In genomic region chr9:33840381-33840780, GRCh38 we compare ENCODE assay signal across 1 cellular context.
TF ChIP-seq lines count a peak whose summit lies in the region.

No MANE protein-coding gene starts in this region.

TF ChIP-seq in endothelial cell of umbilical vein, 7 proteins besides CTCF, POLR2A, EP300 and RAD21:
- TF ChIP-seq POLR2AphosphoS5 (IDR thresholded peaks at IDR 0.05; ENCODE audit: insufficient read depth, low read depth, low read length) (no peak), GATA2 (IDR thresholded peaks at IDR 0.05; ENCODE audit: insufficient read depth, insufficient read length, low read depth, low read length) (no peak), FOS (IDR thresholded peaks at IDR 0.05; ENCODE audit: borderline replicate concordance, insufficient read depth, low read length) (no peak), MAX (IDR thresholded peaks at IDR 0.05; ENCODE audit: insufficient read depth, insufficient read length) (no peak), MYC (IDR thresholded peaks at IDR 0.05; ENCODE audit: low read depth, low read length) (no peak), EZH2 (IDR thresholded peaks at IDR 0.05; ENCODE audit: borderline replicate concordance, low read depth, low read length, severe bottlenecking) (no peak), JUN (IDR thresholded peaks at IDR 0.05; ENCODE audit: borderline replicate concordance, insufficient read depth, insufficient read length, low read depth) (no peak)
